Comparison of ENCODE assay signal across 18 cellular contexts in the genomic region with DNA sequence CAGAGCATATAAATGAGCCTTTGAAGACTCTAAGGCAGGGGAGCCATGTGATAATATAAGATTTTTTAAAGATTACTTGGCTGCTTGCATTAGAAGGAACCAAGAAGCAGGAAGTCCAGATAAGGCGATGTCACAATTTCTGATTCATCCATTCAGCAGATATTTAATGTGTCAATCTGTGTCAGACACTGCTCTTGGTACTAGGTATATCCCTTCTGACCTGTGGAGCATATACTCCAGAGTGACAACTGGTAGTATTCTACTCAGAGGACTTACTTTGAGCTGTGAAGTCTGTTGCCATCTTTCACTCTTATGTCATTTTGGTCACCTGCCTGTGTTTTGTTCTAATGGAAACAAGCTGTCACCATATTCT. TPM values are rescaled to one million over a fixed set of nuclear protein-coding genes. Genes with fewer than 3 reads are reported as not detected.
A peak's percentile ranks its signal among the peaks of the same experiment; 100 is the strongest.
DNase-seq lines count a peak whose midpoint lies in the region; ATAC-seq lines count a peak whose summit lies in the region.
"Had no signal": no experiment of that assay in that cellular context is flagged by ENCODE, and none has a peak within 500 bp of the region (broad histone marks: within the 10 kb centered on the region; RNA-seq: fewer than 3 reads in every experiment).

No MANE protein-coding gene starts in this region.

- H3K36me3 ChIP-seq in SJCRH30, result peaks cover 56% of the 10 kb centered on the region

- H3K4me1 ChIP-seq in SJCRH30, result no peaks in the 10 kb centered on the region
- H3K4me1 ChIP-seq: prostate gland, suprapubic skin had no signal

- H3K27me3 ChIP-seq in SJCRH30, result no peaks in the 10 kb centered on the region
- H3K27me3 ChIP-seq: cardiac muscle cell, suprapubic skin had no signal

- in situ Hi-C loops in Caki2 (cut with HindIII; ENCODE audit: low pct_unique_long_range_greater_than_20kb, low sequenced_read_pairs), result no loop called here

- ATAC-seq in GM21381 (IDR thresholded peaks at IDR 0.05; ENCODE audit: unreplicated experiment) (no peak), HG02623 (IDR thresholded peaks at IDR 0.05; ENCODE audit: unreplicated experiment) (no peak)
- ATAC-seq: left cardiac atrium had no signal

- no peaks in the 10 kb centered on the region for H3K9me3 ChIP-seq in SJCRH30 (replicated peaks)
- H3K9me3 ChIP-seq: prostate gland, suprapubic skin had no signal

- DNase-seq in Caki2 (ENCODE audit: low read depth) (peak; percentile 50), HCEC 1CT (peak; percentile 65), amniotic epithelial cell (ENCODE audit: low read depth) (peak; percentile 72), kidney tubule cell (ENCODE audit: low spot score) (peak; percentile 73), SJCRH30 (no peak)
- no peak for DNase-seq in stimulated activated CD4-positive, alpha-beta T cell treated with anti-CD3 and anti-CD28 coated beads, Interleukin-12 subunit alpha, Interleukin-12 subunit beta, amount 100 ng/mL, for 4 hours
- DNase-seq: DMS 273 treated with DMSO at 0.1 percent for 48 hours; effector CD8-positive, alpha-beta T cell; foreskin melanocyte; hypothalamus; left cardiac atrium; mesendoderm; NCI-H1694 had no signal

- no peak overlapping the region for H3K27ac ChIP-seq in SJCRH30
- H3K27ac ChIP-seq: cardiac muscle cell, prostate gland, suprapubic skin had no signal

- no peak overlapping the region for H3K4me3 ChIP-seq in SJCRH30
- H3K4me3 ChIP-seq: cardiac muscle cell, prostate gland, suprapubic skin had no signal

RNA-seq across cellular contexts. Expression of a gene that starts 10.7 kb away (rescaled TPM):
- 4.9 and 6.8 TPM in 2 replicates for total RNA-seq in Caki2 (2014; rRNA removed; shearing (Covaris generic); ENCODE audit: low replicate concordance)
- 0.48 and 0.63 TPM in 2 replicates for total RNA-seq in SJCRH30 (2014; rRNA removed; shearing (Covaris generic))

Comparison
In these comparisons a context has a peak if more than half of its experiments do, and no peak if none do; other contexts are left out.
1. DNase-seq: peak in Caki2 (single experiment), HCEC 1CT (single experiment), amniotic epithelial cell (single experiment) and kidney tubule cell (single experiment); none in SJCRH30 (0 of 2) and stimulated activated CD4-positive, alpha-beta T cell treated with anti-CD3 and anti-CD28 coated beads, Interleukin-12 subunit alpha, Interleukin-12 subunit beta, amount 100 ng/mL, for 4 hours (single experiment).